Comparison of ENCODE assay signal across 27 cellular contexts in genomic region chr5:9831823-9832222, GRCh38.
DNase-seq lines count a peak whose midpoint lies in the region; ATAC-seq lines count a peak whose summit lies in the region.
"Had no signal": no experiment of that assay in that cellular context is flagged by ENCODE, and none has a peak within 500 bp of the region (broad histone marks: within the 10 kb centered on the region; RNA-seq: fewer than 3 reads in every experiment).

No MANE protein-coding gene starts in this region.

- CTCF ChIA-PET in activated CD8-positive, alpha-beta memory T cell treated with anti-CD3 and anti-CD28 coated beads, Interleukin-2, amount 10 ng/mL, durations not matched to agents 7 days and 5 days (lab: Charles Lee): no interaction called here

- H3K27me3 ChIP-seq in adipocyte (replicated peaks; ENCODE audit: control insufficient read depth, insufficient read depth, low read length): peaks cover 13% of the 10 kb centered on the region
- no peaks in the 10 kb centered on the region for H3K27me3 ChIP-seq in trophoblast cell (ENCODE audit: insufficient read depth, low read length)

- H3K14ac ChIP-seq in trophoblast cell (ENCODE audit: low read length): no peak overlapping the region

- H3K4me3 ChIP-seq in adipocyte (ENCODE audit: low read length): no peak overlapping the region
- H3K4me3 ChIP-seq in trophoblast cell (ENCODE audit: low read depth, low read length): no peak overlapping the region
- H3K4me3 ChIP-seq: A549, SK-N-MC had no signal

- H2BK120ac ChIP-seq in trophoblast cell (ENCODE audit: insufficient read depth, low read length, poor library complexity): peak overlapping the region; percentile 90

- peaks cover 2% of the 10 kb centered on the region for H3K9me3 Mint-ChIP-seq in activated CD8-positive, alpha-beta memory T cell treated with anti-CD3 and anti-CD28 coated beads, Interleukin-2, amount 10 ng/mL, durations not matched to agents 7 days and 5 days (ENCODE audit: low read depth)

- DNase-seq in HCEC 1CT (peak; percentile 7), adipocyte (ENCODE audit: low read depth) (peak; percentile 50), fibroblast of gingiva (ENCODE audit: low read depth) (peak; percentile 15), trophoblast cell (peak in 1 of 2 donors; percentile 16), superior temporal gyrus (ENCODE audit: extremely low spot score) (no peak)
- no peak for DNase-seq in activated CD4-positive, alpha-beta T cell treated with anti-CD3 and anti-CD28 coated beads for 1 hour
- DNase-seq in activated CD8-positive, alpha-beta memory T cell treated with anti-CD3 and anti-CD28 coated beads, Interleukin-2, amount 10 ng/mL, durations not matched to agents 7 days and 5 days: no peak
- no peak for DNase-seq in activated CD8-positive, alpha-beta memory T cell treated with anti-CD3 and anti-CD28 coated beads for 24 hours
- DNase-seq: Calu3; CD8-positive, alpha-beta memory T cell; DND-41; H7; KG1; MM.1S; NCI-H1417; NCI-H1694; NCI-H2081 treated with DMSO at 0.1 percent for 48 hours; NCI-H2171; NCI-H345; NCI-H524 treated with DMSO at 0.1 percent for 48 hours; NCI-H774; SIG-M5; SW 1271 had no signal

- H3K36me3 ChIP-seq in adipocyte (ENCODE audit: control insufficient read depth, insufficient read depth, low read length, severe bottlenecking) (no peaks in the 10 kb centered on the region), trophoblast cell (ENCODE audit: control insufficient read depth in 1 of 2, insufficient read depth in 2 of 2, low read length in 2 of 2) (no peaks in the 10 kb centered on the region)

- no peak for ATAC-seq in activated CD8-positive, alpha-beta memory T cell treated with anti-CD3 and anti-CD28 coated beads, Interleukin-2, amount 10 ng/mL, durations not matched to agents 7 days and 5 days
- ATAC-seq: A549 had no signal

- H3K9me3 ChIP-seq in adipocyte (ENCODE audit: control insufficient read depth, low read length): no peaks in the 10 kb centered on the region
- no peaks in the 10 kb centered on the region for H3K9me3 ChIP-seq in trophoblast cell (ENCODE audit: insufficient read depth, low read depth, low read length)
- H3K9me3 ChIP-seq: A549 had no signal

- no peaks in the 10 kb centered on the region for H3K27me3 Mint-ChIP-seq in activated CD8-positive, alpha-beta memory T cell treated with anti-CD3 and anti-CD28 coated beads, Interleukin-2, amount 10 ng/mL, durations not matched to agents 7 days and 5 days
- H3K27me3 Mint-ChIP-seq: B cell; CD8-positive, alpha-beta memory T cell had no signal

- H3K79me1 ChIP-seq in trophoblast cell (ENCODE audit: low read length): peaks cover 23% of the 10 kb centered on the region

- H3K4ac ChIP-seq in trophoblast cell (ENCODE audit: low read depth, low read length): no peak overlapping the region

- H3K23ac ChIP-seq in trophoblast cell (ENCODE audit: low read length): no peak overlapping the region

- H3K36me3 Mint-ChIP-seq in activated CD8-positive, alpha-beta memory T cell treated with anti-CD3 and anti-CD28 coated beads, Interleukin-2, amount 10 ng/mL, durations not matched to agents 7 days and 5 days: no peaks in the 10 kb centered on the region
- H3K36me3 Mint-ChIP-seq: CD8-positive, alpha-beta memory T cell had no signal

- H4K8ac ChIP-seq in trophoblast cell (ENCODE audit: low read depth, low read length): no peak overlapping the region

- no peak overlapping the region for H3K4me2 ChIP-seq in trophoblast cell (ENCODE audit: low read length)
- H3K4me2 ChIP-seq: A549 had no signal

- H3K4me1 ChIP-seq in adipocyte (ENCODE audit: control insufficient read depth, insufficient read depth, low read length) (no peaks in the 10 kb centered on the region), trophoblast cell (ENCODE audit: control insufficient read depth in 1 of 2, insufficient read depth in 2 of 2, low read length in 2 of 2) (peaks cover 12 to 16% of the 10 kb centered on the region in 2 experiments)
- H3K4me1 ChIP-seq: A549 had no signal

- WGBS in trophoblast cell (ENCODE audit: extremely low coverage, insufficient coverage, insufficient read length): no CpG with 5 or more reads among the region's 6 CpGs

- no peak overlapping the region for H3K27ac Mint-ChIP-seq in activated CD8-positive, alpha-beta memory T cell treated with anti-CD3 and anti-CD28 coated beads, Interleukin-2, amount 10 ng/mL, durations not matched to agents 7 days and 5 days
- H3K27ac Mint-ChIP-seq: B cell; CD8-positive, alpha-beta memory T cell had no signal

- H2AFZ ChIP-seq in trophoblast cell (ENCODE audit: insufficient read depth, low read length, poor library complexity): no peak overlapping the region

- H3K27ac ChIP-seq in trophoblast cell (ENCODE audit: low read depth, low read length): peak overlapping the region; percentile 89
- H3K27ac ChIP-seq: A549, C4-2B, SK-N-MC had no signal

- H3K18ac ChIP-seq in trophoblast cell (ENCODE audit: low read length): no peak overlapping the region

- no peak overlapping the region for H2BK12ac ChIP-seq in trophoblast cell (ENCODE audit: low read length)

- H3K9ac ChIP-seq in adipocyte (ENCODE audit: low read length) (no peak overlapping the region), trophoblast cell (ENCODE audit: low read length) (no peak overlapping the region)

- peak overlapping the region; percentile 35 for H2BK5ac ChIP-seq in trophoblast cell (ENCODE audit: low read depth, low read length, poor library complexity)

- no peak overlapping the region for H3K4me3 Mint-ChIP-seq in activated CD8-positive, alpha-beta memory T cell treated with anti-CD3 and anti-CD28 coated beads, Interleukin-2, amount 10 ng/mL, durations not matched to agents 7 days and 5 days
- H3K4me3 Mint-ChIP-seq: B cell; CD8-positive, alpha-beta memory T cell had no signal

- no peaks in the 10 kb centered on the region for H3K79me2 ChIP-seq in trophoblast cell (ENCODE audit: control insufficient read depth, insufficient read depth, low read length, poor library complexity)

- H3K4me1 Mint-ChIP-seq in activated CD8-positive, alpha-beta memory T cell treated with anti-CD3 and anti-CD28 coated beads, Interleukin-2, amount 10 ng/mL, durations not matched to agents 7 days and 5 days: no peaks in the 10 kb centered on the region
- H3K4me1 Mint-ChIP-seq: B cell; CD8-positive, alpha-beta memory T cell had no signal

- H2AK5ac ChIP-seq in trophoblast cell (ENCODE audit: low read length): no peak overlapping the region

- H4K12ac ChIP-seq in trophoblast cell (ENCODE audit: low read depth, low read length): no peak overlapping the region

- no peak overlapping the region for H4K91ac ChIP-seq in trophoblast cell (ENCODE audit: low read depth, low read length)

Comparison
In these comparisons a context has a peak if more than half of its experiments do, and no peak if none do; other contexts are left out.
1. DNase-seq: peak in HCEC 1CT (single experiment), adipocyte (single experiment) and fibroblast of gingiva (single experiment); none in activated CD4-positive, alpha-beta T cell treated with anti-CD3 and anti-CD28 coated beads for 1 hour (single experiment), superior temporal gyrus (single experiment), activated CD8-positive, alpha-beta memory T cell treated with anti-CD3 and anti-CD28 coated beads, Interleukin-2, amount 10 ng/mL, durations not matched to agents 7 days and 5 days (single experiment) and activated CD8-positive, alpha-beta memory T cell treated with anti-CD3 and anti-CD28 coated beads for 24 hours (single experiment).